ENCODE assay signal across 14 cellular contexts in the genomic region with DNA sequence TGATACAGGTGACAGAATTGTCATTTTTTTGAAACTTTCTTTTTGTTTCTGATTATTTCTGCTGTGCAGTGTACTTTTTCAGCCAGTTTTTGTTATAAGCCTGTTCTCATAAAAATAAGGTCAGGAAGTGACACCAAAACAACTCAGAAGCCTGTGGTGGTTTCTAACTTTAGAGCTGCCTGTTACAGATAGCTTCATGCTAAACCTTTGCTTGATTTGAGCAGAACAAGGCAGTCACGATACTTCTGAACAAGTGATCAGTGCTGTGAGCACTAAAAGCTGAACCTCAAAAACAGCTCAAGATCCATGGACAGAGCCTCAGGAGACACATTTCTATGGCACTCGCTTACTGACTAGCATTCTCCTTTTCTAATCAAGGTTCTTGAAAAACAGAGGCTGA.
DNase-seq lines count a peak whose midpoint lies in the region; ATAC-seq and TF ChIP-seq lines count a peak whose summit lies in the region.
"Had no signal": no experiment of that assay in that cellular context is flagged by ENCODE, and none has a peak within 500 bp of the region (broad histone marks: within the 10 kb centered on the region; RNA-seq: fewer than 3 reads in every experiment).

No MANE protein-coding gene starts in this region.

- peak; percentile 85 for DNase-seq in activated CD4-positive, alpha-beta T cell treated with anti-CD3 and anti-CD28 coated beads, Interleukin-2, amount 10 ng/mL, durations not matched to agents 24 days and 14 days
- no peak for DNase-seq in activated CD4-positive, alpha-beta T cell treated with anti-CD3 and anti-CD28 coated beads for 48 hours
- no peak for DNase-seq in activated CD8-positive, alpha-beta T cell treated with anti-CD3 and anti-CD28 coated beads for 36 hours
- DNase-seq in natural killer cell (no peak), HPDE6-E6E7 (ENCODE audit: extremely low spot score) (no peak), NCI-H774 (lab: John Stamatoyannopoulos, UW) (no peak)
- DNase-seq in stimulated activated CD4-positive, alpha-beta T cell treated with anti-CD3 and anti-CD28 coated beads, Interleukin-4, amount 100 ng/mL, for 1 hour, result no peak
- DNase-seq: DMS53, NCI-H1694 treated with DMSO at 0.1 percent for 48 hours, right cardiac atrium, thyroid gland had no signal

- H3K9me3 Mint-ChIP-seq in activated CD4-positive, alpha-beta T cell treated with anti-CD3 and anti-CD28 coated beads, Interleukin-2, amount 10 ng/mL, durations not matched to agents 24 days and 14 days, result no peaks in the 10 kb centered on the region
- H3K9me3 Mint-ChIP-seq in activated CD8-positive, alpha-beta T cell treated with anti-CD3 and anti-CD28 coated beads for 36 hours, result no peaks in the 10 kb centered on the region
- H3K9me3 Mint-ChIP-seq in natural killer cell, result no peaks in the 10 kb centered on the region
- H3K9me3 Mint-ChIP-seq: brain had no signal

- no peaks in the 10 kb centered on the region for H3K36me3 ChIP-seq in HEK293 (ENCODE audit: control insufficient read depth in 2 of 2, insufficient read depth in 1 of 2, low read length in 2 of 2)
- H3K36me3 ChIP-seq: esophagus muscularis mucosa, thyroid gland had no signal

- CTCF ChIA-PET in HEK293 (lab: Yijun Ruan, JAX), result interaction anchor here (0.5 to 0.6 kb wide), 2 partner anchors 10 to 437 kb away, joined by 3 to 4 read pairs; no protein-coding TSS in a partner anchor
- CTCF ChIA-PET in activated CD8-positive, alpha-beta T cell treated with anti-CD3 and anti-CD28 coated beads for 36 hours (lab: Charles Lee), result interaction anchor here (0.8 to 1.2 kb wide), 6 partner anchors 9 to 81 kb away, joined by 3 to 6 read pairs (median 3); no protein-coding TSS in a partner anchor

- POLR2A ChIA-PET in HEK293 (lab: Yijun Ruan, JAX), result no interaction called here
- POLR2A ChIA-PET in activated CD8-positive, alpha-beta T cell treated with anti-CD3 and anti-CD28 coated beads for 36 hours (lab: Charles Lee), result interaction anchor here (0.6 to 6.2 kb wide), 10 partner anchors 8 to 74 kb away, joined by 3 to 48 read pairs (median 4); no protein-coding TSS in a partner anchor

- intact Hi-C loops in activated CD4-positive, alpha-beta T cell treated with anti-CD3 and anti-CD28 coated beads, Interleukin-2, amount 10 ng/mL, durations not matched to agents 24 days and 14 days (cut with micrococcal nuclease), result loop anchor here (1.0 to 2.0 kb wide), 2 partner anchors 11 to 13 kb away; no protein-coding TSS in a partner anchor
- intact Hi-C loops in activated CD8-positive, alpha-beta T cell treated with anti-CD3 and anti-CD28 coated beads for 36 hours (cut with micrococcal nuclease), result no loop called here
- intact Hi-C loops in natural killer cell (cut with micrococcal nuclease), result loop anchor here (2.0 to 5.0 kb wide), 2 partner anchors 15 to 34 kb away; no protein-coding TSS in a partner anchor

- H3K9me3 ChIP-seq in HEK293 (ENCODE audit: control insufficient read depth, insufficient read depth, low read depth, low read length), result no peaks in the 10 kb centered on the region
- H3K9me3 ChIP-seq: esophagus muscularis mucosa, thyroid gland had no signal

- no peak for TF ChIP-seq CTCF in HEK293 (tag by site-specific recombination; IDR thresholded peaks at IDR 0.05)
- no peak for TF ChIP-seq CTCF in activated CD8-positive, alpha-beta T cell treated with anti-CD3 and anti-CD28 coated beads for 36 hours (IDR thresholded peaks at IDR 0.05)
- TF ChIP-seq CTCF in natural killer cell (IDR thresholded peaks at IDR 0.05), result no peak

- H3K27me3 Mint-ChIP-seq in activated CD4-positive, alpha-beta T cell treated with anti-CD3 and anti-CD28 coated beads, Interleukin-2, amount 10 ng/mL, durations not matched to agents 24 days and 14 days, result no peaks in the 10 kb centered on the region
- no peaks in the 10 kb centered on the region for H3K27me3 Mint-ChIP-seq in activated CD8-positive, alpha-beta T cell treated with anti-CD3 and anti-CD28 coated beads for 36 hours
- H3K27me3 Mint-ChIP-seq in natural killer cell (ENCODE audit: low read depth in 2 of 2), result no peaks in the 10 kb centered on the region

- H3K4me1 ChIP-seq in HEK293 (ENCODE audit: control insufficient read depth, insufficient read depth, low read length), result peaks cover 13% of the 10 kb centered on the region

- no peak overlapping the region for H3K4me3 ChIP-seq in HEK293 (ENCODE audit: low read depth, low read length)
- H3K4me3 ChIP-seq: esophagus muscularis mucosa, thyroid gland had no signal

- peaks cover 24% of the 10 kb centered on the region for H3K36me3 Mint-ChIP-seq in activated CD4-positive, alpha-beta T cell treated with anti-CD3 and anti-CD28 coated beads, Interleukin-2, amount 10 ng/mL, durations not matched to agents 24 days and 14 days (ENCODE audit: low read depth)
- peaks cover 37% of the 10 kb centered on the region for H3K36me3 Mint-ChIP-seq in activated CD8-positive, alpha-beta T cell treated with anti-CD3 and anti-CD28 coated beads for 36 hours (ENCODE audit: low read depth)
- H3K36me3 Mint-ChIP-seq in natural killer cell, result peaks cover 3% of the 10 kb centered on the region
- H3K36me3 Mint-ChIP-seq: brain had no signal

- peaks cover 65% of the 10 kb centered on the region for H3K4me1 Mint-ChIP-seq in activated CD4-positive, alpha-beta T cell treated with anti-CD3 and anti-CD28 coated beads, Interleukin-2, amount 10 ng/mL, durations not matched to agents 24 days and 14 days
- peaks cover 81% of the 10 kb centered on the region for H3K4me1 Mint-ChIP-seq in activated CD8-positive, alpha-beta T cell treated with anti-CD3 and anti-CD28 coated beads for 36 hours (ENCODE audit: low read depth)
- peaks cover 88 to 91% of the 10 kb centered on the region in 2 donors for H3K4me1 Mint-ChIP-seq in natural killer cell
- H3K4me1 Mint-ChIP-seq: brain had no signal

- H3K27ac Mint-ChIP-seq in activated CD4-positive, alpha-beta T cell treated with anti-CD3 and anti-CD28 coated beads, Interleukin-2, amount 10 ng/mL, durations not matched to agents 24 days and 14 days, result peak overlapping the region; percentile 90
- peak overlapping the region; percentile 95 for H3K27ac Mint-ChIP-seq in activated CD8-positive, alpha-beta T cell treated with anti-CD3 and anti-CD28 coated beads for 36 hours
- no peak overlapping the region for H3K27ac Mint-ChIP-seq in natural killer cell
- H3K27ac Mint-ChIP-seq: brain had no signal

- H3K4me3 Mint-ChIP-seq in activated CD4-positive, alpha-beta T cell treated with anti-CD3 and anti-CD28 coated beads, Interleukin-2, amount 10 ng/mL, durations not matched to agents 24 days and 14 days, result peak overlapping the region; percentile 71
- H3K4me3 Mint-ChIP-seq in activated CD8-positive, alpha-beta T cell treated with anti-CD3 and anti-CD28 coated beads for 36 hours, result peak overlapping the region; percentile 53
- H3K4me3 Mint-ChIP-seq in natural killer cell, result peak overlapping the region; percentile 71
- H3K4me3 Mint-ChIP-seq: brain had no signal

- 0 out of 2 replicates have a peak overlapping the region, but pooled peaks have one; percentile 4 for H3K27ac ChIP-seq in HEK293 (ENCODE audit: extremely low read depth, low read depth, low read length)
- H3K27ac ChIP-seq: esophagus muscularis mucosa had no signal

- ATAC-seq in activated CD8-positive, alpha-beta T cell treated with anti-CD3 and anti-CD28 coated beads for 36 hours, result peak; percentile 64
- ATAC-seq in natural killer cell, result peak; percentile 68 to 83 (median 83)

TF ChIP-seq in HEK293, 187 proteins besides CTCF, POLR2A, EP300 and RAD21:
- TF ChIP-seq, protein P1, sequence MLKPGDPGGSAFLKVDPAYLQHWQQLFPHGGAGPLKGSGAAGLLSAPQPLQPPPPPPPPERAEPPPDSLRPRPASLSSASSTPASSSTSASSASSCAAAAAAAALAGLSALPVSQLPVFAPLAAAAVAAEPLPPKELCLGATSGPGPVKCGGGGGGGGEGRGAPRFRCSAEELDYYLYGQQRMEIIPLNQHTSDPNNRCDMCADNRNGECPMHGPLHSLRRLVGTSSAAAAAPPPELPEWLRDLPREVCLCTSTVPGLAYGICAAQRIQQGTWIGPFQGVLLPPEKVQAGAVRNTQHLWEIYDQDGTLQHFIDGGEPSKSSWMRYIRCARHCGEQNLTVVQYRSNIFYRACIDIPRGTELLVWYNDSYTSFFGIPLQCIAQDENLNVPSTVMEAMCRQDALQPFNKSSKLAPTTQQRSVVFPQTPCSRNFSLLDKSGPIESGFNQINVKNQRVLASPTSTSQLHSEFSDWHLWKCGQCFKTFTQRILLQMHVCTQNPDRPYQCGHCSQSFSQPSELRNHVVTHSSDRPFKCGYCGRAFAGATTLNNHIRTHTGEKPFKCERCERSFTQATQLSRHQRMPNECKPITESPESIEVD (tag by site-specific recombination; IDR thresholded peaks at IDR 0.05), result 0 out of 2 replicates have a peak, but pooled peaks have one; percentile 33
- no peak for TF ChIP-seq EGR2 (tag by site-specific recombination; IDR thresholded peaks at IDR 0.05; ENCODE audit: low read depth)
TF ChIP-seq in HEK293: peak in this region for 1.

Comparison
In these comparisons a context has a peak if more than half of its experiments do, and no peak if none do; other contexts are left out.
1. H3K27ac Mint-ChIP-seq: peak in activated CD4-positive, alpha-beta T cell treated with anti-CD3 and anti-CD28 coated beads, Interleukin-2, amount 10 ng/mL, durations not matched to agents 24 days and 14 days (single experiment) and activated CD8-positive, alpha-beta T cell treated with anti-CD3 and anti-CD28 coated beads for 36 hours (single experiment); none in natural killer cell (0 of 2).
2. Peak in every context shown above with its lines, with median percentiles within 50 percentile points of each other: H3K4me3 Mint-ChIP-seq.